22 cellular contexts compared by ENCODE assay signal in genomic region chr4:38917481-38918025, GRCh38.
"Had no signal": no experiment of that assay in that cellular context is flagged by ENCODE, and none has a peak within 500 bp of the region (broad histone marks: within the 10 kb centered on the region; RNA-seq: fewer than 3 reads in every experiment).

No MANE protein-coding gene starts in this region.

- H3K36me3 Mint-ChIP-seq: activated CD8-positive, alpha-beta memory T cell treated with anti-CD3 and anti-CD28 coated beads, Interleukin-2, amount 10 ng/mL, durations not matched to agents 7 days and 5 days; activated naive CD4-positive, alpha-beta T cell treated with anti-CD3 and anti-CD28 coated beads, Interleukin-2, amount 50 U/mL, for 24 hours; natural killer cell had no signal

- H3K27ac ChIP-seq: breast epithelium, coronary artery, esophagus muscularis mucosa, left ventricle myocardium inferior, pancreas, psoas muscle, right atrium auricular region, tibial artery had no signal

- H3K9me3 ChIP-seq: breast epithelium, esophagus muscularis mucosa, left ventricle myocardium inferior, pancreas, psoas muscle, right atrium auricular region, tibial artery had no signal

- H3K27ac Mint-ChIP-seq: activated B cell treated with CpG ODN at 0.5 μM for 24 hours; activated CD4-positive, alpha-beta T cell treated with anti-CD3 and anti-CD28 coated beads, Interleukin-2, amount 10 ng/mL, durations not matched to agents 24 days and 14 days; activated CD8-positive, alpha-beta memory T cell treated with anti-CD3 and anti-CD28 coated beads, Interleukin-2, amount 10 ng/mL, durations not matched to agents 7 days and 5 days; activated CD8-positive, alpha-beta T cell treated with anti-CD3 and anti-CD28 coated beads for 36 hours; activated naive CD4-positive, alpha-beta T cell treated with anti-CD3 and anti-CD28 coated beads, Interleukin-2, amount 50 U/mL, for 24 hours; mesothelial cell of epicardium; natural killer cell had no signal

- H3K27me3 ChIP-seq: breast epithelium, esophagus muscularis mucosa, pancreas, right atrium auricular region, tibial artery had no signal

- ATAC-seq: activated CD8-positive, alpha-beta memory T cell treated with anti-CD3 and anti-CD28 coated beads, Interleukin-2, amount 10 ng/mL, durations not matched to agents 7 days and 5 days; activated CD8-positive, alpha-beta T cell treated with anti-CD3 and anti-CD28 coated beads for 36 hours; natural killer cell; pancreas; psoas muscle had no signal

- H3K9me3 Mint-ChIP-seq: activated B cell treated with CpG ODN at 0.5 μM for 24 hours; activated CD8-positive, alpha-beta T cell treated with anti-CD3 and anti-CD28 coated beads for 36 hours; activated naive CD4-positive, alpha-beta T cell treated with anti-CD3 and anti-CD28 coated beads, Interleukin-2, amount 50 U/mL, for 24 hours; natural killer cell had no signal

- H3K4me3 ChIP-seq: breast epithelium, coronary artery, esophagus muscularis mucosa, left ventricle myocardium inferior, pancreas, psoas muscle, right atrium auricular region, tibial artery had no signal

- H3K27me3 Mint-ChIP-seq: activated B cell treated with CpG ODN at 0.5 μM for 24 hours; activated CD4-positive, alpha-beta T cell treated with anti-CD3 and anti-CD28 coated beads, Interleukin-2, amount 10 ng/mL, durations not matched to agents 24 days and 14 days; activated CD8-positive, alpha-beta T cell treated with anti-CD3 and anti-CD28 coated beads for 36 hours; activated naive CD4-positive, alpha-beta T cell treated with anti-CD3 and anti-CD28 coated beads, Interleukin-2, amount 50 U/mL, for 24 hours had no signal

- DNase-seq: activated B cell treated with CpG ODN at 0.5 μM for 24 hours; activated CD4-positive, alpha-beta T cell treated with anti-CD3 and anti-CD28 coated beads, Interleukin-2, amount 10 ng/mL, durations not matched to agents 24 days and 14 days; activated CD8-positive, alpha-beta memory T cell treated with anti-CD3 and anti-CD28 coated beads, Interleukin-2, amount 10 ng/mL, durations not matched to agents 7 days and 5 days; activated CD8-positive, alpha-beta T cell treated with anti-CD3 and anti-CD28 coated beads for 36 hours; activated gamma-delta T cell; activated T-cell treated with anti-CD3 and anti-CD28 coated beads for 4 hours; anterior cingulate cortex; glutamatergic neuron; hippocampal formation; left ventricle myocardium inferior; natural killer cell; pancreas; psoas muscle; stimulated activated CD4-positive, alpha-beta T cell treated with anti-CD3 and anti-CD28 coated beads, Interleukin-4, amount 100 ng/mL, for 24 hours; stimulated activated naive CD4-positive, alpha-beta T cell treated with Interleukin-2 at 50 U/mL for 16 hours; tibial artery had no signal

- H3K4me1 ChIP-seq: breast epithelium, left ventricle myocardium inferior, pancreas, psoas muscle, right atrium auricular region, tibial artery had no signal

- H3K4me3 Mint-ChIP-seq: activated B cell treated with CpG ODN at 0.5 μM for 24 hours; activated CD4-positive, alpha-beta T cell treated with anti-CD3 and anti-CD28 coated beads, Interleukin-2, amount 10 ng/mL, durations not matched to agents 24 days and 14 days; activated CD8-positive, alpha-beta memory T cell treated with anti-CD3 and anti-CD28 coated beads, Interleukin-2, amount 10 ng/mL, durations not matched to agents 7 days and 5 days; activated CD8-positive, alpha-beta T cell treated with anti-CD3 and anti-CD28 coated beads for 36 hours; activated naive CD4-positive, alpha-beta T cell treated with anti-CD3 and anti-CD28 coated beads, Interleukin-2, amount 50 U/mL, for 24 hours; mesothelial cell of epicardium; natural killer cell had no signal

- H3K4me1 Mint-ChIP-seq: mesothelial cell of epicardium had no signal
